In the genomic region with DNA sequence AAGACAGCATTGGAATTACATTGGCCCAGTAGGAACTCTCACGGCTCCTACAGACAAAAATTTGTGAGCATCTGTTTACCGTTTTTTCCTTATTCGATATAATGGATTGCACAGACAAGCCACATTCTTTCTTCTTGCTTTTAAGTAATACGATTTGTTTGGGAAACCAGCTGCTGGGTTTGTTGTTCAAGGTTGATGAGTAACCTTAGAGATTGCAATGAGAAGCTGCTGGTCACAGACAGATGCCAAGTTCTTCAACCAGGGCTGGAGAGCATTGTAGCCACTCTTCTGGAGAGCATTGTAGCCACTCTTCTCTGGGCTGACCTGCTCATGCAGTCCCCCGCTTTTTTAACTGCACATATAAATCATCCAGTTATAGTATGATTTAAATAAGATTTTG, we compare ENCODE assay signal across 10 cellular contexts.
DNase-seq lines count a peak whose midpoint lies in the region; ATAC-seq and TF ChIP-seq lines count a peak whose summit lies in the region.
"Had no signal": no experiment of that assay in that cellular context is flagged by ENCODE, and none has a peak within 500 bp of the region (broad histone marks: within the 10 kb centered on the region; RNA-seq: fewer than 3 reads in every experiment).

No MANE protein-coding gene starts in this region.

- H3K4me3 Mint-ChIP-seq in central memory CD8-positive, alpha-beta T cell, result peak overlapping the region; percentile 92

- peak overlapping the region in 1 of 2 donors; percentile 69 for H3K27ac ChIP-seq in mucosa of rectum (ENCODE audit: low read depth in 2 of 2, low read length in 2 of 2)

- no peak; the same call in 1 of the 2 replicates for TF ChIP-seq CTCF in AG09319 (IDR thresholded peaks at IDR 0.05; ENCODE audit: low read depth, low read length)
- no peak for TF ChIP-seq CTCF in HFF-Myc (IDR thresholded peaks at IDR 0.05; ENCODE audit: low read depth, low read length, missing control alignments)

- no peaks in the 10 kb centered on the region for H3K9me3 ChIP-seq in mucosa of rectum (ENCODE audit: control insufficient read depth in 2 of 2, low read length in 2 of 2)
- H3K9me3 ChIP-seq: suprapubic skin had no signal

- no peak for ATAC-seq in central memory CD8-positive, alpha-beta T cell (replicated peaks; ENCODE audit: extremely low read depth, poor library complexity, severe bottlenecking)
- ATAC-seq in HG03521 (IDR thresholded peaks at IDR 0.05; ENCODE audit: unreplicated experiment) (no peak), HG02970 (IDR thresholded peaks at IDR 0.05; ENCODE audit: low FRiP score, unreplicated experiment) (no peak), GM21381 (IDR thresholded peaks at IDR 0.05; ENCODE audit: unreplicated experiment) (no peak)
- ATAC-seq: Panc1 had no signal

- no peaks in the 10 kb centered on the region for H3K9me3 Mint-ChIP-seq in central memory CD8-positive, alpha-beta T cell

- H3K9ac ChIP-seq in mucosa of rectum (ENCODE audit: low read depth in 1 of 2, low read length in 2 of 2), result peak overlapping the region in 1 of 2 donors; percentile 22

- H3K4me1 Mint-ChIP-seq in central memory CD8-positive, alpha-beta T cell, result peaks cover 36% of the 10 kb centered on the region

- peak; percentile 86 for DNase-seq in AG09319 (ENCODE audit: extremely low read depth, low read depth)
- DNase-seq in HFF-Myc (ENCODE audit: extremely low read depth, low read depth), result peak; percentile 53
- DNase-seq in central memory CD8-positive, alpha-beta T cell (ENCODE audit: low spot score in 2 of 2), result no peak
- DNase-seq in COR-L47 (lab: John Stamatoyannopoulos, UW), result no peak

- H3K36me3 Mint-ChIP-seq in central memory CD8-positive, alpha-beta T cell (ENCODE audit: insufficient read depth), result peaks cover 19% of the 10 kb centered on the region

- H3K4me3 ChIP-seq in HFF-Myc (replicated peaks; ENCODE audit: low read depth, low read length) (no peak overlapping the region), mucosa of rectum (ENCODE audit: low read length in 2 of 2) (peak overlapping the region; percentile 72 to 84)

- H3K27me3 Mint-ChIP-seq in central memory CD8-positive, alpha-beta T cell, result peaks cover 49% of the 10 kb centered on the region

- peak overlapping the region; percentile 100 for H3K27ac Mint-ChIP-seq in central memory CD8-positive, alpha-beta T cell (ENCODE audit: low read depth)

- H3K36me3 ChIP-seq in mucosa of rectum (ENCODE audit: control insufficient read depth in 2 of 2, insufficient read depth in 2 of 2, low read length in 2 of 2), result peaks cover 0 to 3% of the 10 kb centered on the region in 2 donors
- H3K36me3 ChIP-seq: suprapubic skin had no signal

- H3K4me1 ChIP-seq in mucosa of rectum (ENCODE audit: control insufficient read depth in 2 of 2, insufficient read depth in 2 of 2, low read length in 2 of 2), result peaks cover 8 to 51% of the 10 kb centered on the region in 2 donors

- no peaks in the 10 kb centered on the region for H3K27me3 ChIP-seq in mucosa of rectum (ENCODE audit: control insufficient read depth in 2 of 2, insufficient read depth in 2 of 2, low read length in 2 of 2)

Comparison
In these comparisons a context has a peak if more than half of its experiments do, and no peak if none do; other contexts are left out.
1. DNase-seq: peak in AG09319 (single experiment) and HFF-Myc (single experiment); none in central memory CD8-positive, alpha-beta T cell (0 of 2) and COR-L47 (single experiment).